ENCODE assay signal across 1 cellular context in the genomic region with DNA sequence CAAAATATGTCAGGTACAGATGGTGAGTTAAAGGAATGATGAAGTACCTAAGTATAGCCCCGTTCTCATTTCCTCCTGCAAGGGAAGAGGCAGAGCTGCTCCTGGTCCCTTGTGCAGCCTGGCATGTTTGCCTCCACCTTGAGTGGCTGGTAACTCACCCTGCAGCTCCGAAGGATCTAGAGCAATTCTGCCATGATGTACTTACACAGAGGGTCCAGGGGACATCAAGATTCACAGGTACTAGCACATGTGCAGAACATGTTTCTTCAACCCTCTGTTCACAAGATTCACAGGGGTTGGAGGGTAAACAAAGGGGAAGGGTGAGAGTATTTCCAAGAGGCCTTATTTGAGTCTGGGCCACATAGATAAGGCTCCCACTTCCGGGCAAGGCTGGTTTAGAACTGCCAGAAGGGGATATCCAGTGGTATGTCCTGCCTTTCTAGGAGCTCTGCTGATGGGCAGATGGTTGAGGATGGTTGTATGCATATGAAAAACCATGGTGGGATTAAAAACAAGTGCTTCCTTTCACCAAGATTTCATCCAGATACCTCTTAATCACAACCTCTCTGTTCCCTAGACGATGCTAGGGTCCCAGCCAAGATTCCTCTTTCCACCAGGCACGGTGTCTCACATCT.
A peak's percentile ranks its signal among the peaks of the same experiment; 100 is the strongest.
TF ChIP-seq lines count a peak whose summit lies in the region.

No MANE protein-coding gene starts in this region.

TF ChIP-seq in K562, 482 proteins besides CTCF, POLR2A, EP300 and RAD21 (continues in another document):
- TF ChIP-seq ZKSCAN8 (CRISPR knock-in tag; IDR thresholded peaks at IDR 0.05) (peak; percentile 58; the same call in 1 of the 2 replicates), SRSF9 (IDR thresholded peaks at IDR 0.05; ENCODE audit: borderline replicate concordance, low read depth, low read length) (no peak), BRCA1 (IDR thresholded peaks at IDR 0.05) (no peak), BRCA1 (CRISPR knock-in tag; IDR thresholded peaks at IDR 0.05) (no peak), ZNF24 (IDR thresholded peaks at IDR 0.05) (no peak), POLR3A (IDR thresholded peaks at IDR 0.05; ENCODE audit: borderline replicate concordance, extremely low read depth, insufficient read depth, insufficient read length) (no peak), SETDB1 (IDR thresholded peaks at IDR 0.05; ENCODE audit: low read length) (no peak), ZNF449 (CRISPR knock-in tag; IDR thresholded peaks at IDR 0.05) (no peak), KDM2B (CRISPR knock-in tag; IDR thresholded peaks at IDR 0.05) (no peak), CBX2 (IDR thresholded peaks at IDR 0.05; ENCODE audit: insufficient read depth, low read length, poor library complexity, severe bottlenecking) (no peak), RBM17 (IDR thresholded peaks at IDR 0.05; ENCODE audit: borderline replicate concordance, low read depth, low read length) (no peak), CREB3 (tag; conservative IDR thresholded peaks at IDR 0.05; ENCODE audit: low read depth) (0 out of 2 replicates have a peak, but pooled peaks have one; percentile 54), PRDM10 (IDR thresholded peaks at IDR 0.05; ENCODE audit: partially characterized antibody) (peak; percentile 92), SAFB (IDR thresholded peaks at IDR 0.05; ENCODE audit: borderline replicate concordance, low read depth, low read length) (no peak), MEF2D (tag; conservative IDR thresholded peaks at IDR 0.05; ENCODE audit: low read depth) (peak; percentile 49; the same call in 1 of the 2 replicates), PHB2 (IDR thresholded peaks at IDR 0.05; ENCODE audit: low read depth) (peak; percentile 55; the same call in 1 of the 2 replicates), SRF (CRISPR knock-in tag; IDR thresholded peaks at IDR 0.05) (peak in 1 of 2 experiments; percentile 66; a peak in 1 of 4 replicates), ZNF232 (CRISPR knock-in tag; IDR thresholded peaks at IDR 0.05) (no peak), SIN3B (IDR thresholded peaks at IDR 0.05; ENCODE audit: low read depth) (no peak), JUNB (CRISPR knock-in tag; conservative IDR thresholded peaks at IDR 0.05) (no peak), CBFA2T3 (IDR thresholded peaks at IDR 0.05) (peak; percentile 96), ELF1 (tag; IDR thresholded peaks at IDR 0.05) (peak; percentile 90), TRIM28 (IDR thresholded peaks at IDR 0.05) (no peak), TGIF2 (CRISPR knock-in tag; IDR thresholded peaks at IDR 0.05) (no peak), RBM34 (IDR thresholded peaks at IDR 0.05; ENCODE audit: borderline replicate concordance, insufficient read depth, low read length) (no peak)
- TF ChIP-seq, protein P1, sequence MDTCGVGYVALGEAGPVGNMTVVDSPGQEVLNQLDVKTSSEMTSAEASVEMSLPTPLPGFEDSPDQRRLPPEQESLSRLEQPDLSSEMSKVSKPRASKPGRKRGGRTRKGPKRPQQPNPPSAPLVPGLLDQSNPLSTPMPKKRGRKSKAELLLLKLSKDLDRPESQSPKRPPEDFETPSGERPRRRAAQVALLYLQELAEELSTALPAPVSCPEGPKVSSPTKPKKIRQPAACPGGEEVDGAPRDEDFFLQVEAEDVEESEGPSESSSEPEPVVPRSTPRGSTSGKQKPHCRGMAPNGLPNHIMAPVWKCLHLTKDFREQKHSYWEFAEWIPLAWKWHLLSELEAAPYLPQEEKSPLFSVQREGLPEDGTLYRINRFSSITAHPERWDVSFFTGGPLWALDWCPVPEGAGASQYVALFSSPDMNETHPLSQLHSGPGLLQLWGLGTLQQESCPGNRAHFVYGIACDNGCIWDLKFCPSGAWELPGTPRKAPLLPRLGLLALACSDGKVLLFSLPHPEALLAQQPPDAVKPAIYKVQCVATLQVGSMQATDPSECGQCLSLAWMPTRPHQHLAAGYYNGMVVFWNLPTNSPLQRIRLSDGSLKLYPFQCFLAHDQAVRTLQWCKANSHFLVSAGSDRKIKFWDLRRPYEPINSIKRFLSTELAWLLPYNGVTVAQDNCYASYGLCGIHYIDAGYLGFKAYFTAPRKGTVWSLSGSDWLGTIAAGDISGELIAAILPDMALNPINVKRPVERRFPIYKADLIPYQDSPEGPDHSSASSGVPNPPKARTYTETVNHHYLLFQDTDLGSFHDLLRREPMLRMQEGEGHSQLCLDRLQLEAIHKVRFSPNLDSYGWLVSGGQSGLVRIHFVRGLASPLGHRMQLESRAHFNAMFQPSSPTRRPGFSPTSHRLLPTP (IDR thresholded peaks at IDR 0.05; ENCODE audit: borderline replicate concordance, extremely low read depth, insufficient read length): no peak
- TF ChIP-seq, protein P2, sequence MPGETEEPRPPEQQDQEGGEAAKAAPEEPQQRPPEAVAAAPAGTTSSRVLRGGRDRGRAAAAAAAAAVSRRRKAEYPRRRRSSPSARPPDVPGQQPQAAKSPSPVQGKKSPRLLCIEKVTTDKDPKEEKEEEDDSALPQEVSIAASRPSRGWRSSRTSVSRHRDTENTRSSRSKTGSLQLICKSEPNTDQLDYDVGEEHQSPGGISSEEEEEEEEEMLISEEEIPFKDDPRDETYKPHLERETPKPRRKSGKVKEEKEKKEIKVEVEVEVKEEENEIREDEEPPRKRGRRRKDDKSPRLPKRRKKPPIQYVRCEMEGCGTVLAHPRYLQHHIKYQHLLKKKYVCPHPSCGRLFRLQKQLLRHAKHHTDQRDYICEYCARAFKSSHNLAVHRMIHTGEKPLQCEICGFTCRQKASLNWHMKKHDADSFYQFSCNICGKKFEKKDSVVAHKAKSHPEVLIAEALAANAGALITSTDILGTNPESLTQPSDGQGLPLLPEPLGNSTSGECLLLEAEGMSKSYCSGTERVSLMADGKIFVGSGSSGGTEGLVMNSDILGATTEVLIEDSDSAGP (CRISPR knock-in tag; IDR thresholded peaks at IDR 0.05): no peak
- TF ChIP-seq, protein P3, sequence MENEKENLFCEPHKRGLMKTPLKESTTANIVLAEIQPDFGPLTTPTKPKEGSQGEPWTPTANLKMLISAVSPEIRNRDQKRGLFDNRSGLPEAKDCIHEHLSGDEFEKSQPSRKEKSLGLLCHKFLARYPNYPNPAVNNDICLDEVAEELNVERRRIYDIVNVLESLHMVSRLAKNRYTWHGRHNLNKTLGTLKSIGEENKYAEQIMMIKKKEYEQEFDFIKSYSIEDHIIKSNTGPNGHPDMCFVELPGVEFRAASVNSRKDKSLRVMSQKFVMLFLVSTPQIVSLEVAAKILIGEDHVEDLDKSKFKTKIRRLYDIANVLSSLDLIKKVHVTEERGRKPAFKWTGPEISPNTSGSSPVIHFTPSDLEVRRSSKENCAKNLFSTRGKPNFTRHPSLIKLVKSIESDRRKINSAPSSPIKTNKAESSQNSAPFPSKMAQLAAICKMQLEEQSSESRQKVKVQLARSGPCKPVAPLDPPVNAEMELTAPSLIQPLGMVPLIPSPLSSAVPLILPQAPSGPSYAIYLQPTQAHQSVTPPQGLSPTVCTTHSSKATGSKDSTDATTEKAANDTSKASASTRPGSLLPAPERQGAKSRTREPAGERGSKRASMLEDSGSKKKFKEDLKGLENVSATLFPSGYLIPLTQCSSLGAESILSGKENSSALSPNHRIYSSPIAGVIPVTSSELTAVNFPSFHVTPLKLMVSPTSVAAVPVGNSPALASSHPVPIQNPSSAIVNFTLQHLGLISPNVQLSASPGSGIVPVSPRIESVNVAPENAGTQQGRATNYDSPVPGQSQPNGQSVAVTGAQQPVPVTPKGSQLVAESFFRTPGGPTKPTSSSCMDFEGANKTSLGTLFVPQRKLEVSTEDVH (IDR thresholded peaks at IDR 0.05; ENCODE audit: low read depth, partially characterized antibody): peak; percentile 33
- TF ChIP-seq, protein P4, sequence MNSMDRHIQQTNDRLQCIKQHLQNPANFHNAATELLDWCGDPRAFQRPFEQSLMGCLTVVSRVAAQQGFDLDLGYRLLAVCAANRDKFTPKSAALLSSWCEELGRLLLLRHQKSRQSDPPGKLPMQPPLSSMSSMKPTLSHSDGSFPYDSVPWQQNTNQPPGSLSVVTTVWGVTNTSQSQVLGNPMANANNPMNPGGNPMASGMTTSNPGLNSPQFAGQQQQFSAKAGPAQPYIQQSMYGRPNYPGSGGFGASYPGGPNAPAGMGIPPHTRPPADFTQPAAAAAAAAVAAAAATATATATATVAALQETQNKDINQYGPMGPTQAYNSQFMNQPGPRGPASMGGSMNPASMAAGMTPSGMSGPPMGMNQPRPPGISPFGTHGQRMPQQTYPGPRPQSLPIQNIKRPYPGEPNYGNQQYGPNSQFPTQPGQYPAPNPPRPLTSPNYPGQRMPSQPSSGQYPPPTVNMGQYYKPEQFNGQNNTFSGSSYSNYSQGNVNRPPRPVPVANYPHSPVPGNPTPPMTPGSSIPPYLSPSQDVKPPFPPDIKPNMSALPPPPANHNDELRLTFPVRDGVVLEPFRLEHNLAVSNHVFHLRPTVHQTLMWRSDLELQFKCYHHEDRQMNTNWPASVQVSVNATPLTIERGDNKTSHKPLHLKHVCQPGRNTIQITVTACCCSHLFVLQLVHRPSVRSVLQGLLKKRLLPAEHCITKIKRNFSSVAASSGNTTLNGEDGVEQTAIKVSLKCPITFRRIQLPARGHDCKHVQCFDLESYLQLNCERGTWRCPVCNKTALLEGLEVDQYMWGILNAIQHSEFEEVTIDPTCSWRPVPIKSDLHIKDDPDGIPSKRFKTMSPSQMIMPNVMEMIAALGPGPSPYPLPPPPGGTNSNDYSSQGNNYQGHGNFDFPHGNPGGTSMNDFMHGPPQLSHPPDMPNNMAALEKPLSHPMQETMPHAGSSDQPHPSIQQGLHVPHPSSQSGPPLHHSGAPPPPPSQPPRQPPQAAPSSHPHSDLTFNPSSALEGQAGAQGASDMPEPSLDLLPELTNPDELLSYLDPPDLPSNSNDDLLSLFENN (IDR thresholded peaks at IDR 0.05; ENCODE audit: low read depth in 2 of 2, low read length in 2 of 2): peak in 1 of 2 experiments; percentile 83; a peak in 2 of 4 replicates
- TF ChIP-seq, protein P5, sequence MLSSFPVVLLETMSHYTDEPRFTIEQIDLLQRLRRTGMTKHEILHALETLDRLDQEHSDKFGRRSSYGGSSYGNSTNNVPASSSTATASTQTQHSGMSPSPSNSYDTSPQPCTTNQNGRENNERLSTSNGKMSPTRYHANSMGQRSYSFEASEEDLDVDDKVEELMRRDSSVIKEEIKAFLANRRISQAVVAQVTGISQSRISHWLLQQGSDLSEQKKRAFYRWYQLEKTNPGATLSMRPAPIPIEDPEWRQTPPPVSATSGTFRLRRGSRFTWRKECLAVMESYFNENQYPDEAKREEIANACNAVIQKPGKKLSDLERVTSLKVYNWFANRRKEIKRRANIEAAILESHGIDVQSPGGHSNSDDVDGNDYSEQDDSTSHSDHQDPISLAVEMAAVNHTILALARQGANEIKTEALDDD (IDR thresholded peaks at IDR 0.05): peak; percentile 48; the same call in 1 of the 2 replicates
- TF ChIP-seq, protein P6, sequence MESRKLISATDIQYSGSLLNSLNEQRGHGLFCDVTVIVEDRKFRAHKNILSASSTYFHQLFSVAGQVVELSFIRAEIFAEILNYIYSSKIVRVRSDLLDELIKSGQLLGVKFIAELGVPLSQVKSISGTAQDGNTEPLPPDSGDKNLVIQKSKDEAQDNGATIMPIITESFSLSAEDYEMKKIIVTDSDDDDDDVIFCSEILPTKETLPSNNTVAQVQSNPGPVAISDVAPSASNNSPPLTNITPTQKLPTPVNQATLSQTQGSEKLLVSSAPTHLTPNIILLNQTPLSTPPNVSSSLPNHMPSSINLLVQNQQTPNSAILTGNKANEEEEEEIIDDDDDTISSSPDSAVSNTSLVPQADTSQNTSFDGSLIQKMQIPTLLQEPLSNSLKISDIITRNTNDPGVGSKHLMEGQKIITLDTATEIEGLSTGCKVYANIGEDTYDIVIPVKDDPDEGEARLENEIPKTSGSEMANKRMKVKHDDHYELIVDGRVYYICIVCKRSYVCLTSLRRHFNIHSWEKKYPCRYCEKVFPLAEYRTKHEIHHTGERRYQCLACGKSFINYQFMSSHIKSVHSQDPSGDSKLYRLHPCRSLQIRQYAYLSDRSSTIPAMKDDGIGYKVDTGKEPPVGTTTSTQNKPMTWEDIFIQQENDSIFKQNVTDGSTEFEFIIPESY (CRISPR knock-in tag; IDR thresholded peaks at IDR 0.05): no peak
